1 cellular context compared by ENCODE assay signal in the genomic region with DNA sequence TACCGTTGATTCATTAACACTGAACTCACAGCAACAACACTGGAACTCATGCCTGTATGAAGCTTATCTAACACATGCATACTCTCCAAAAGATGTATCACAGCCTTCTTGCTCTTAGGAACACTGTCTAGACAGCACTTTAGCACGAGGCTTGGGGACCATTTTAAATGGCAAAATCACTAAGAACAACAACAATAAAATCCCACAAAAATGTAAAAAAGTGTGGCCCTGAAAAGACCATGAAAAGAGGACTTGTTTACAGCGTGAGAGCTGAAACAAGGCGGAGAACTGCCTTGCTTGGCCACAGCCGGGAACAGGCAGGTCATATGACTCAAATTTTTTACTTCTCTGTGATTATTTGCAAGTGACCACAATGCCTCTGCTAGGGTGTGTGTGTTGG.
TF ChIP-seq lines count a peak whose summit lies in the region.

No MANE protein-coding gene starts in this region.

TF ChIP-seq in WTC11, 78 proteins besides CTCF, POLR2A, EP300 and RAD21 (continued from another document):
- TF ChIP-seq, protein P1, sequence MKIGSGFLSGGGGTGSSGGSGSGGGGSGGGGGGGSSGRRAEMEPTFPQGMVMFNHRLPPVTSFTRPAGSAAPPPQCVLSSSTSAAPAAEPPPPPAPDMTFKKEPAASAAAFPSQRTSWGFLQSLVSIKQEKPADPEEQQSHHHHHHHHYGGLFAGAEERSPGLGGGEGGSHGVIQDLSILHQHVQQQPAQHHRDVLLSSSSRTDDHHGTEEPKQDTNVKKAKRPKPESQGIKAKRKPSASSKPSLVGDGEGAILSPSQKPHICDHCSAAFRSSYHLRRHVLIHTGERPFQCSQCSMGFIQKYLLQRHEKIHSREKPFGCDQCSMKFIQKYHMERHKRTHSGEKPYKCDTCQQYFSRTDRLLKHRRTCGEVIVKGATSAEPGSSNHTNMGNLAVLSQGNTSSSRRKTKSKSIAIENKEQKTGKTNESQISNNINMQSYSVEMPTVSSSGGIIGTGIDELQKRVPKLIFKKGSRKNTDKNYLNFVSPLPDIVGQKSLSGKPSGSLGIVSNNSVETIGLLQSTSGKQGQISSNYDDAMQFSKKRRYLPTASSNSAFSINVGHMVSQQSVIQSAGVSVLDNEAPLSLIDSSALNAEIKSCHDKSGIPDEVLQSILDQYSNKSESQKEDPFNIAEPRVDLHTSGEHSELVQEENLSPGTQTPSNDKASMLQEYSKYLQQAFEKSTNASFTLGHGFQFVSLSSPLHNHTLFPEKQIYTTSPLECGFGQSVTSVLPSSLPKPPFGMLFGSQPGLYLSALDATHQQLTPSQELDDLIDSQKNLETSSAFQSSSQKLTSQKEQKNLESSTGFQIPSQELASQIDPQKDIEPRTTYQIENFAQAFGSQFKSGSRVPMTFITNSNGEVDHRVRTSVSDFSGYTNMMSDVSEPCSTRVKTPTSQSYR (CRISPR knock-in tag; IDR thresholded peaks at IDR 0.05) = no peak
